In the genomic region with DNA sequence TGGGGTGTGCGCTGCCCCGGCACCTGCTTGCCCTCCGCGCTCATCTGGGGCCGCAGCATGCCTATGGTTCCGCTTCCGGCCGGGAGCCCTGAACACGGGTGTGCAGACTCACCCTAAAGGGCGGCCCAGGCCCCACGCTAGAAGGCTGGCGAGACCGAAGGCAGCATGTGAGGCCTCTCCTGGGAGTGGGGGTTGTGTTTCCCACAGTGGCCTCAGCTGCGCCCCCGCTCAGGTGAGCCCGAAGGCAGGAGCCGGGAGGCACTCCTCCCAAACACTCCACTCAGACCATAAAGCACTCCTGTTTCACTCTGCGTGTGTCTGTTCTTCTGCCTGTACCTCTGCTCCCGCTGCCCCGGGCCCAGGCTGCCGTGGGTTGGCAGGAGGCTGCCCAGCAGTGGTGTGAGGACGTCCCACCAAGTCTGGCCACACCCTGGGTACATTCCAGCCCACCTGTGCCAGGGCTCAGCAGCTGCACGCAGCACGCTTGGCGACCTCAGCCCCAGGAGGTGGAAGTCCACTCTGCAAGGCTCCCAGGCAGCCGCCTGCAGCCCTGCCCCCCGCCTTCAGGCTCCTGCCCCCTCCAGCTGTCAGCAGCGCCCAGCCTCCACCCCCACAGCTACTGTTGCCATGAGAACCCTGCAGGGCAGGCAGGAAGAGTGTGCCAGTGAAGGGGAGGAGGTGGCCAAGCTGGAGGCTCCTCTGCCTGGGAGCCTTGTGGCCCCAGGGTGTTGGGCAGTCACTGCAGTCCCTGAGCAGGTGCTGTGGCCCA, we compare ENCODE assay signal across 8 cellular contexts. TPM values are rescaled to one million over a fixed set of nuclear protein-coding genes. Genes with fewer than 3 reads are reported as not detected.
DNase-seq lines count a peak whose midpoint lies in the region; ATAC-seq and TF ChIP-seq lines count a peak whose summit lies in the region.

No MANE protein-coding gene starts in this region.

- no peak overlapping the region for H4K8ac ChIP-seq in trophoblast cell (ENCODE audit: low read depth, low read length)

- no peaks in the 10 kb centered on the region for H3K9me3 Mint-ChIP-seq in memory B cell

- H3K27ac ChIP-seq in trophoblast cell (ENCODE audit: low read depth, low read length): no peak overlapping the region

- no peak overlapping the region for H2AFZ ChIP-seq in trophoblast cell (ENCODE audit: insufficient read depth, low read length, poor library complexity)

- ATAC-seq in memory B cell (ENCODE audit: low read depth): no peak
- no peak for ATAC-seq in GM21825 (IDR thresholded peaks at IDR 0.05; ENCODE audit: unreplicated experiment)

- CTCF ChIA-PET in GM10248 (lab: Yijun Ruan, JAX): interaction anchor here (0.8 to 6.3 kb wide), 13 partner anchors 12 to 226 kb away, joined by 3 to 77 read pairs (median 10); a partner anchor contains a TSS

- no peak overlapping the region for H2BK120ac ChIP-seq in trophoblast cell (ENCODE audit: insufficient read depth, low read length, poor library complexity)

- no peak overlapping the region for H3K4ac ChIP-seq in trophoblast cell (ENCODE audit: low read depth, low read length)

- H3K14ac ChIP-seq in trophoblast cell (ENCODE audit: low read length): no peak overlapping the region

- H3K9me3 ChIP-seq in trophoblast cell (ENCODE audit: insufficient read depth, low read depth, low read length): peaks cover 12% of the 10 kb centered on the region

- TF ChIP-seq CTCF in GM10248 (IDR thresholded peaks at IDR 0.05; ENCODE audit: control extremely low read depth, extremely low read depth, low read depth, missing control alignments): no peak

- H2BK12ac ChIP-seq in trophoblast cell (ENCODE audit: low read length): no peak overlapping the region

- no peak overlapping the region for H3K27ac Mint-ChIP-seq in memory B cell

- no peak overlapping the region for H4K91ac ChIP-seq in trophoblast cell (ENCODE audit: low read depth, low read length)

- no peak overlapping the region for H4K12ac ChIP-seq in trophoblast cell (ENCODE audit: low read depth, low read length)

- H3K4me2 ChIP-seq in trophoblast cell (ENCODE audit: low read length): no peak overlapping the region

- peaks cover 3% of the 10 kb centered on the region for H3K36me3 Mint-ChIP-seq in memory B cell

- no peaks in the 10 kb centered on the region for H3K27me3 Mint-ChIP-seq in memory B cell

- no peak overlapping the region for H3K4me3 ChIP-seq in trophoblast cell (ENCODE audit: low read depth, low read length)

- H3K36me3 ChIP-seq in trophoblast cell (ENCODE audit: control insufficient read depth in 1 of 2, insufficient read depth in 2 of 2, low read length in 2 of 2): peaks cover 38 to 42% of the 10 kb centered on the region in 2 experiments

- H3K4me1 ChIP-seq in trophoblast cell (ENCODE audit: control insufficient read depth in 1 of 2, insufficient read depth in 2 of 2, low read length in 2 of 2): peaks cover 0 to 3% of the 10 kb centered on the region in 2 experiments

- H3K9ac ChIP-seq in trophoblast cell (ENCODE audit: low read length): no peak overlapping the region

- no peak overlapping the region for H2BK5ac ChIP-seq in trophoblast cell (ENCODE audit: low read depth, low read length, poor library complexity)

- no peak overlapping the region for H2AK5ac ChIP-seq in trophoblast cell (ENCODE audit: low read length)

- DNase-seq in G401 (ENCODE audit: low spot score): peak; percentile 76
- peak; percentile 89 for DNase-seq in NCI-H2171 (lab: John Stamatoyannopoulos, UW)
- DNase-seq in astrocyte of the hippocampus (ENCODE audit: low read depth, low spot score): peak; percentile 76
- DNase-seq in memory B cell (ENCODE audit: low spot score in 2 of 2): no peak
- DNase-seq in GM10248 (ENCODE audit: extremely low spot score): no peak
- no peak for DNase-seq in effector CD4-positive, alpha-beta T cell
- DNase-seq in trophoblast cell: no peak

- POLR2A ChIA-PET in GM10248 (lab: Yijun Ruan, JAX): interaction anchor here (0.9 kb wide), 1 partner anchor 45 kb away, joined by 3 read pairs; a partner anchor contains a TSS

- WGBS in trophoblast cell (ENCODE audit: extremely low coverage, insufficient coverage, insufficient read length): no CpG with 5 or more reads among the region's 28 CpGs

- H3K18ac ChIP-seq in trophoblast cell (ENCODE audit: low read length): no peak overlapping the region

- in situ Hi-C loops in G401 (cut with HindIII; ENCODE audit: low sequenced_read_pairs): no loop called here

- peak overlapping the region; percentile 8 for H3K4me3 Mint-ChIP-seq in memory B cell

- no peaks in the 10 kb centered on the region for H3K79me2 ChIP-seq in trophoblast cell (ENCODE audit: control insufficient read depth, insufficient read depth, low read length, poor library complexity)

- no peak overlapping the region for H3K23ac ChIP-seq in trophoblast cell (ENCODE audit: low read length)

- H3K79me1 ChIP-seq in trophoblast cell (ENCODE audit: low read length): no peaks in the 10 kb centered on the region

- H3K4me1 Mint-ChIP-seq in memory B cell: no peaks in the 10 kb centered on the region

- no peaks in the 10 kb centered on the region for H3K27me3 ChIP-seq in trophoblast cell (ENCODE audit: insufficient read depth, low read length)

RNA-seq across cellular contexts. Expression of a gene that starts 1.2 kb away (rescaled TPM):
- total RNA-seq in G401 (2014; rRNA removed; shearing (Covaris generic)): 0.49 and 1.1 TPM in 2 replicates
- polyA plus RNA-seq in trophoblast cell (2013): 1.1 and 1.2 TPM in 2 replicates

RNA-seq across cellular contexts. Expression of a gene that starts 8.1 kb away (rescaled TPM):
- 139 and 226 TPM in 2 replicates for total RNA-seq in G401 (2014; rRNA removed; shearing (Covaris generic))
- 136 and 146 TPM in 2 replicates for polyA plus RNA-seq in trophoblast cell (2013)

RNA-seq across cellular contexts. Expression of a gene that starts 11.1 kb away (rescaled TPM):
- total RNA-seq in G401 (2014; rRNA removed; shearing (Covaris generic)): 1.9 TPM in 2 replicates
- polyA plus RNA-seq in trophoblast cell (2013): 3.2 and 3.4 TPM in 2 replicates

RNA-seq across cellular contexts. Expression of a gene that starts 25.0 kb away (rescaled TPM):
- 308 and 348 TPM in 2 replicates for total RNA-seq in G401 (2014; rRNA removed; shearing (Covaris generic))
- 473 and 476 TPM in 2 replicates for polyA plus RNA-seq in trophoblast cell (2013)

RNA-seq across cellular contexts. Expression of a gene that starts 33.3 kb away (rescaled TPM):
- total RNA-seq in G401 (2014; rRNA removed; shearing (Covaris generic)): 199 and 222 TPM in 2 replicates
- polyA plus RNA-seq in trophoblast cell (2013): 95.6 and 95.9 TPM in 2 replicates

Comparison
In these comparisons a context has a peak if more than half of its experiments do, and no peak if none do; other contexts are left out.
1. DNase-seq: peak in G401 (single experiment), NCI-H2171 (single experiment) and astrocyte of the hippocampus (single experiment); none in memory B cell (0 of 2), GM10248 (single experiment), effector CD4-positive, alpha-beta T cell (single experiment) and trophoblast cell (0 of 2).